ENCODE assay signal across 8 cellular contexts in the genomic region with DNA sequence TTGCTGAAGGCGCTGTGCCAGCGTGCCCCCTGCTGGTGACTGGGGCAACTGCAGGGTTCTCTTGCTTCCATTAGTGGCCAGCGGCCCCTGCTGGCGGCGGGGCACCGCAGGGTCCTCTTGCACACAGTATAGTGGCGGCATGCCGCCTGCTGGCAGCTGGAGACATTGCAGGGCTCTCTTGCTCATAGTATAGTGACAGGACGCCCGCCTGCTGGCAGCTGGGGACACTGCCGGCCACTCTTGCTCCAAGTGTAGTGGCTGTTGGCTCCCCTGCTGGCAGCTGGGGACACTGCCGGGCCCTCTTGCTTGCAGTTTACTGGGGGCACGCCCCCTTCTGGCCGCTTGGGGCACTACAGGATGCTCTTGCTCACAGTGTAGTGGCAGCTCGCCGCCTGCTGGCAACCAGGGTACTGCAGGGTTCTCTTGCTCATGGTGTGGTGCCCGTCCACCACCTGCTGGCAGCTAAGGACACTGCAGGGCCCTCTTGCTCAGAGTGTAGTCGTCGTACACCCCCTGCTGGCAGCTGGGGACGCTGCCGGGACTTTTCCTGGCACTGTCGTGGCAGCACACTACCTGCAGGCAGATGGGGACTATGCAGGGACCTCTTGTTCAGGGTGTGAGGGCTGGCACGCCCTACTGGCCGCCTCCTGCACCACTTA. TPM values are rescaled to one million over a fixed set of nuclear protein-coding genes. Genes with fewer than 3 reads are reported as not detected.
DNase-seq lines count a peak whose midpoint lies in the region; ATAC-seq and TF ChIP-seq lines count a peak whose summit lies in the region.
"Not testable (repeated sequence)": the region's sequence is repeated elsewhere in the genome, so short reads cannot be mapped to it uniquely, and the experiment has no call there.

No MANE protein-coding gene starts in this region.

- H3K4me3 ChIP-seq in PC-3 (ENCODE audit: low read length); lower lobe of right lung: not testable (repeated sequence)

- not testable (repeated sequence) for H3K4me1 Mint-ChIP-seq in effector memory CD8-positive, alpha-beta T cell (ENCODE audit: low read depth in 2 of 2)

- H3K4me1 ChIP-seq in PC-3 (ENCODE audit: insufficient read depth, low read length); lower lobe of right lung: not testable (repeated sequence)

- H3K9ac ChIP-seq in PC-3 (ENCODE audit: low read length), result not testable (repeated sequence)

- not testable (repeated sequence) for H3K9me3 ChIP-seq in PC-3 (ENCODE audit: low read length); lower lobe of right lung

- CTCF ChIA-PET in PC-3 (lab: Charles Lee), result not testable (repeated sequence)

- ATAC-seq in GM21381 (IDR thresholded peaks at IDR 0.05; ENCODE audit: unreplicated experiment) (peak; percentile 82), HG03097 (IDR thresholded peaks at IDR 0.05; ENCODE audit: low FRiP score, unreplicated experiment) (peak; percentile 73), PC-3 (peak; percentile 24; the same call in 1 of the 2 replicates), lower lobe of right lung (peak; percentile 76 to 78)
- peak; percentile 83 for ATAC-seq in effector memory CD8-positive, alpha-beta T cell (replicated peaks)

- H3K36me3 Mint-ChIP-seq in effector memory CD8-positive, alpha-beta T cell (ENCODE audit: insufficient read depth), result not testable (repeated sequence)

- peak; percentile 37 for TF ChIP-seq CTCF in PC-3 (conservative IDR thresholded peaks at IDR 0.05; ENCODE audit: low read depth, low read length)
- TF ChIP-seq CTCF in lower lobe of right lung (IDR thresholded peaks at IDR 0.05), result peak; percentile 26

- DNase-seq in ELR (ENCODE audit: low read depth) (peak; percentile 3), PC-3 (peak; percentile 1), lower lobe of right lung (peak; percentile 45)
- DNase-seq in activated T-cell treated with anti-CD3 and anti-CD28 coated beads, Interleukin-2, amount 50 U/mL, for 48 hours, result peak; percentile 59 to 70
- DNase-seq in effector memory CD8-positive, alpha-beta T cell, result not testable (repeated sequence)
- DNase-seq in stimulated activated CD4-positive, alpha-beta T cell treated with anti-CD3 and anti-CD28 coated beads, Interleukin-4, amount 100 ng/mL, for 24 hours, result peak; percentile 22

- not testable (repeated sequence) for BruUV-seq in PC-3 (replicated peaks; lab: Mats Ljungman, UMichigan)

- not testable (repeated sequence) for H3F3A ChIP-seq in PC-3 (ENCODE audit: low read length, unreplicated experiment)

- H3K36me3 ChIP-seq in PC-3 (ENCODE audit: low read depth, low read length); lower lobe of right lung: not testable (repeated sequence)

- intact Hi-C loops in PC-3 (cut with micrococcal nuclease); lower lobe of right lung (cut with DNase I): not testable (repeated sequence)

- H3K79me2 ChIP-seq in PC-3 (ENCODE audit: low read length), result not testable (repeated sequence)

- not testable (repeated sequence) for H3K27ac Mint-ChIP-seq in effector memory CD8-positive, alpha-beta T cell

- H4K20me1 ChIP-seq in PC-3 (ENCODE audit: low read length), result not testable (repeated sequence)

- H2AFZ ChIP-seq in PC-3 (ENCODE audit: low read length), result not testable (repeated sequence)

- H3K27me3 ChIP-seq in PC-3 (ENCODE audit: low read length); lower lobe of right lung (ENCODE audit: low read depth): not testable (repeated sequence)

- H3K9me2 ChIP-seq in PC-3 (replicated peaks; ENCODE audit: low read length), result not testable (repeated sequence)

- POLR2A ChIA-PET in PC-3 (lab: Charles Lee; ENCODE audit: unreplicated experiment), result not testable (repeated sequence)

- not testable (repeated sequence) for H3K27me3 Mint-ChIP-seq in effector memory CD8-positive, alpha-beta T cell

- H3K27ac ChIP-seq in PC-3 (ENCODE audit: low read length); lower lobe of right lung: not testable (repeated sequence)

- not testable (repeated sequence) for H3K4me2 ChIP-seq in PC-3 (ENCODE audit: low read length)

- H3K9me3 Mint-ChIP-seq in effector memory CD8-positive, alpha-beta T cell, result not testable (repeated sequence)

- not testable (repeated sequence) for H3K4me3 Mint-ChIP-seq in effector memory CD8-positive, alpha-beta T cell

RNA-seq across cellular contexts. Expression of a gene that starts 41.2 kb away (rescaled TPM):
- total RNA-seq in PC-3 (2014; rRNA removed) (7.4 TPM in 2 replicates), lower lobe of right lung (14.6 TPM)

Comparison
In these comparisons a context has a peak if more than half of its experiments do, and no peak if none do; other contexts are left out.
1. ATAC-seq: peak in every context shown above with its lines; median percentile 83 in effector memory CD8-positive, alpha-beta T cell; 82 in GM21381; 77 in lower lobe of right lung; 73 in HG03097; 24 in PC-3.